8 cellular contexts compared by ENCODE assay signal in the genomic region with DNA sequence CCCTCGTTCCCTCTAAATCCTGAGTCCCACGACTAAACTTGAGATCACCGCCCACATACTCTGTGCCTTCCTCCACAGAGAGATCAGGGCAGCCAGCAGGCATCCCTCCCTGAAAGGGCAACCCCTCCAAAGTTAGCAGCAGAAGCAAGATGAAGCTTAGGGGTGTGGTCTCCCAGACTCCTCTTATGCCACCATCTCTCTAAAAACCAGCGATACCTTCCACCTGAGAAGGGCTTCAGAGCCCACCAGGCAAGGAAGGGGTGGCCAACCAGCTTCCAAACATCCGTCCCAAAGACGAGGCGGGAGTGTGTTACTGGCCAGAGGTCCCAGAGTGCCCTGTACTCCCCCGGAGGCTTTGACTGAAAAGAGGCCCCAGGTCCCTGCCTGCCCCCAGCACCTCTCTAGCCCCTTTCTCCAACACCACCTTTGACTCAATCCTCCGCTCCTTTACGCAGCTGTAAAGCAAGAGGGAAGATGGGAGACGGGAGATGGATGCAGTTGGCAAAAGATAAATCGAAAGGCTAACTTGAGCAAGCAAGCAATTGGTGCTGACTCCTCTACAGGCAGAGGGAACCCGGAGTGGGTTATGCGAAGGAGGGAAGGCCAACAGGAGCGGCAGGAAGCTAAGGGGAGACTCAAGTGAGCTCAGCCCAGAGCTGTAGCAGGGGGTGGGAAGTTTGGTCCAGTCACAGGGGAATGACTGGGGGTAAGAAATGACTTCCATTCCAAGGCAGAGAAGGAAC. TPM values are rescaled to one million over a fixed set of nuclear protein-coding genes. Genes with fewer than 3 reads are reported as not detected.
A peak's percentile ranks its signal among the peaks of the same experiment; 100 is the strongest.
DNase-seq lines count a peak whose midpoint lies in the region; ATAC-seq and TF ChIP-seq lines count a peak whose summit lies in the region.

No MANE protein-coding gene starts in this region.

- H3K9me3 ChIP-seq in MG63 (no peaks in the 10 kb centered on the region), body of pancreas (no peaks in the 10 kb centered on the region), lower lobe of right lung (no peaks in the 10 kb centered on the region), thyroid gland (no peaks in the 10 kb centered on the region)

- no peak for TF ChIP-seq CTCF in body of pancreas (IDR thresholded peaks at IDR 0.05)
- no peak for TF ChIP-seq CTCF in lower lobe of right lung (IDR thresholded peaks at IDR 0.05)
- no peak for TF ChIP-seq CTCF in thyroid gland (IDR thresholded peaks at IDR 0.05)

- DNase-seq in G401 (ENCODE audit: low spot score) (peak; percentile 49), MG63 (peak; percentile 36), body of pancreas (peak in 2 of 4 donors; percentile 17 to 28), lower lobe of right lung (no peak), thyroid gland (peak in 1 of 2 donors; percentile 29), GM19240 (ENCODE audit: insufficient read length, low spot score) (no peak)

- in situ Hi-C loops in G401 (cut with HindIII; ENCODE audit: low sequenced_read_pairs) = no loop called here

- H3K4me3 ChIP-seq in MG63 = peak overlapping the region; percentile 54
- peak overlapping the region in 1 of 2 donors; percentile 51 for H3K4me3 ChIP-seq in body of pancreas
- peak overlapping the region; percentile 81 for H3K4me3 ChIP-seq in lower lobe of right lung
- peak overlapping the region in 2 of 3 donors; percentile 5 to 77 for H3K4me3 ChIP-seq in thyroid gland (replicated peaks in 1 of 3)

- H3K27ac ChIP-seq in body of pancreas = peak overlapping the region in 3 of 4 donors; percentile 14 to 51 (median 41)
- peak overlapping the region; percentile 83 for H3K27ac ChIP-seq in lower lobe of right lung
- peak overlapping the region in 2 of 3 donors; percentile 48 to 63 for H3K27ac ChIP-seq in thyroid gland

- H3K4me1 ChIP-seq in body of pancreas (peaks cover 22% of the 10 kb centered on the region), lower lobe of right lung (peaks cover 42% of the 10 kb centered on the region), thyroid gland (peaks cover 42 to 48% of the 10 kb centered on the region in 2 donors)

- no peaks in the 10 kb centered on the region for H3K27me3 ChIP-seq in MG63
- H3K27me3 ChIP-seq in body of pancreas = no peaks in the 10 kb centered on the region
- no peaks in the 10 kb centered on the region for H3K27me3 ChIP-seq in lower lobe of right lung (ENCODE audit: low read depth)
- no peaks in the 10 kb centered on the region for H3K27me3 ChIP-seq in thyroid gland

- ATAC-seq in body of pancreas = no peak
- ATAC-seq in lower lobe of right lung = peak in 1 of 2 donors; percentile 11
- no peak for ATAC-seq in HG03439 (IDR thresholded peaks at IDR 0.05; ENCODE audit: unreplicated experiment)
- no peak for ATAC-seq in HG03159 (IDR thresholded peaks at IDR 0.05; ENCODE audit: unreplicated experiment)

- H3K36me3 ChIP-seq in MG63 = no peaks in the 10 kb centered on the region; the same call in 1 of the 2 replicates
- no peaks in the 10 kb centered on the region for H3K36me3 ChIP-seq in body of pancreas (replicated peaks in 1 of 2; ENCODE audit: insufficient read depth in 1 of 2, low read depth in 2 of 2)
- no peaks in the 10 kb centered on the region for H3K36me3 ChIP-seq in lower lobe of right lung
- H3K36me3 ChIP-seq in thyroid gland = no peaks in the 10 kb centered on the region

- intact Hi-C loops in body of pancreas (cut with DNase I) = no loop called here
- intact Hi-C loops in lower lobe of right lung (cut with DNase I) = no loop called here
- intact Hi-C loops in thyroid gland (cut with DNase I) = no loop called here

- TF ChIP-seq POLR2A in body of pancreas (IDR thresholded peaks at IDR 0.05) (no peak), thyroid gland (IDR thresholded peaks at IDR 0.05) (no peak)

- 57 to 58% methylated on average over 13 to 15 of the region's 15 CpGs for WGBS in body of pancreas, 2 donors
- 28 to 30% methylated on average over 14 to 15 of the region's 15 CpGs for WGBS in thyroid gland, 2 donors

RNA-seq across cellular contexts. Expression of a gene that starts 1.1 kb away (rescaled TPM):
- 32.7 and 35.9 TPM in 2 replicates for total RNA-seq in G401 (2014; rRNA removed; shearing (Covaris generic))
- total RNA-seq in MG63 (2014; rRNA removed; shearing (Covaris generic); ENCODE audit: low replicate concordance) = 8.9 and 9.2 TPM in 2 replicates
- total RNA-seq in body of pancreas = 10 to 100 TPM in 1 of 2 donors, 1 to 10 TPM in 1; 9.1 to 11.2 TPM
- 31.8 TPM for total RNA-seq in lower lobe of right lung
- 10 to 100 TPM; 11.2 to 17.4 (median 11.8) TPM for total RNA-seq in thyroid gland

RNA-seq across cellular contexts. Expression of a gene that starts 16.6 kb away (rescaled TPM):
- total RNA-seq in G401 (2014; rRNA removed; shearing (Covaris generic)) = 12.9 and 15.8 TPM in 2 replicates
- total RNA-seq in MG63 (2014; rRNA removed; shearing (Covaris generic); ENCODE audit: low replicate concordance) = 1.0 and 6.3 TPM in 2 replicates
- total RNA-seq in body of pancreas (10 to 100 TPM; 15.0 to 28.3 TPM), lower lobe of right lung (23.8 TPM), thyroid gland (10 to 100 TPM; 20.3 to 40.2 (median 24.5) TPM)

Comparison
In these comparisons a context has a peak if more than half of its experiments do, and no peak if none do; other contexts are left out.
1. DNase-seq: peak in G401 (single experiment) and MG63 (single experiment); none in lower lobe of right lung (single experiment) and GM19240 (single experiment).
2. Peak in every context shown above with its lines, with median percentiles within 50 percentile points of each other: H3K27ac ChIP-seq.